Comparison of ENCODE assay signal across 12 cellular contexts in genomic region chr2:47237375-47238357, GRCh38.
A peak's percentile ranks its signal among the peaks of the same experiment; 100 is the strongest.
DNase-seq lines count a peak whose midpoint lies in the region; TF ChIP-seq lines count a peak whose summit lies in the region.
"Had no signal": no experiment of that assay in that cellular context is flagged by ENCODE, and none has a peak within 500 bp of the region (broad histone marks: within the 10 kb centered on the region; RNA-seq: fewer than 3 reads in every experiment).

No MANE protein-coding gene starts in this region.

- DNase-seq in astrocyte of the spinal cord (ENCODE audit: low read depth, low spot score) (peak; percentile 74), right atrium auricular region (ENCODE audit: low spot score) (peak; percentile 67), smooth muscle cell of the brain vasculature (ENCODE audit: low read depth, low spot score) (peak; percentile 71), foreskin fibroblast (no peak), CD14-positive monocyte (ENCODE audit: low spot score) (no peak), HuH-7.5 (ENCODE audit: low spot score) (no peak), NAMALWA (ENCODE audit: low spot score) (no peak)
- DNase-seq: activated naive CD4-positive, alpha-beta T cell treated with anti-CD3 and anti-CD28 coated beads, Interleukin-2, amount 50 U/mL, for 16 hours; esophagus squamous epithelium; NCI-H1436; small intestine had no signal

- H3K36me3 ChIP-seq in HUES6 (ENCODE audit: control insufficient read depth, insufficient read depth, low read length) (no peaks in the 10 kb centered on the region), right atrium auricular region (no peaks in the 10 kb centered on the region)
- H3K36me3 ChIP-seq: esophagus squamous epithelium had no signal

- no peak for TF ChIP-seq CTCF in astrocyte of the spinal cord (IDR thresholded peaks at IDR 0.05; ENCODE audit: low read depth, low read length)
- TF ChIP-seq CTCF in right atrium auricular region (IDR thresholded peaks at IDR 0.05): no peak
- TF ChIP-seq CTCF in foreskin fibroblast (IDR thresholded peaks at IDR 0.05; ENCODE audit: low read depth, low read length): no peak
- TF ChIP-seq CTCF in CD14-positive monocyte (IDR thresholded peaks at IDR 0.05): no peak

- H3K27me3 Mint-ChIP-seq in CD14-positive monocyte (ENCODE audit: low read depth in 3 of 3): peaks cover 4 to 21% (median 12%) of the 10 kb centered on the region in 3 donors

- H3K9me3 Mint-ChIP-seq in CD14-positive monocyte: no peaks in the 10 kb centered on the region

- intact Hi-C loops in CD14-positive monocyte (cut with micrococcal nuclease): no loop called here

- in situ Hi-C loops in astrocyte of the spinal cord (cut with HindIII; ENCODE audit: low sequenced_read_pairs): no loop called here

- no peaks in the 10 kb centered on the region for H3K36me3 Mint-ChIP-seq in CD14-positive monocyte

- no peak overlapping the region for H3K4me3 Mint-ChIP-seq in CD14-positive monocyte

- H3K4me1 Mint-ChIP-seq in CD14-positive monocyte: no peaks in the 10 kb centered on the region

- peaks cover 47% of the 10 kb centered on the region for H3K4me1 ChIP-seq in HUES6 (ENCODE audit: control insufficient read depth, insufficient read depth, low read length)
- H3K4me1 ChIP-seq in right atrium auricular region: peaks cover 0 to 17% of the 10 kb centered on the region in 2 donors

- H3K9me3 ChIP-seq in HUES6 (ENCODE audit: control insufficient read depth, insufficient read depth, low read depth, low read length) (no peaks in the 10 kb centered on the region), right atrium auricular region (no peaks in the 10 kb centered on the region)
- H3K9me3 ChIP-seq: esophagus squamous epithelium had no signal

- H3K27me3 ChIP-seq in HUES6 (ENCODE audit: control insufficient read depth, insufficient read depth, low read length) (no peaks in the 10 kb centered on the region), right atrium auricular region (no peaks in the 10 kb centered on the region)

- peak overlapping the region; percentile 74 for H3K9ac ChIP-seq in HUES6 (ENCODE audit: low read length)

- peak overlapping the region; percentile 33; the same call in 1 of the 2 replicates for H3K4me3 ChIP-seq in HUES6 (ENCODE audit: low read depth, low read length)
- H3K4me3 ChIP-seq in astrocyte of the spinal cord (ENCODE audit: low read depth, low read length): no peak overlapping the region
- H3K4me3 ChIP-seq in right atrium auricular region: no peak overlapping the region
- no peak overlapping the region for H3K4me3 ChIP-seq in foreskin fibroblast (ENCODE audit: low read depth in 1 of 2, low read length in 2 of 2)
- H3K4me3 ChIP-seq: esophagus squamous epithelium had no signal

- H3K27ac ChIP-seq in HUES6 (ENCODE audit: low read depth, low read length) (no peak overlapping the region), right atrium auricular region (no peak overlapping the region)

- no peak overlapping the region for H3K27ac Mint-ChIP-seq in CD14-positive monocyte

Comparison
In these comparisons a context has a peak if more than half of its experiments do, and no peak if none do; other contexts are left out.
1. DNase-seq: peak in astrocyte of the spinal cord (single experiment), right atrium auricular region (single experiment) and smooth muscle cell of the brain vasculature (single experiment); none in foreskin fibroblast (0 of 2), CD14-positive monocyte (single experiment), HuH-7.5 (single experiment) and NAMALWA (single experiment).